24 cellular contexts compared by ENCODE assay signal in the genomic region with DNA sequence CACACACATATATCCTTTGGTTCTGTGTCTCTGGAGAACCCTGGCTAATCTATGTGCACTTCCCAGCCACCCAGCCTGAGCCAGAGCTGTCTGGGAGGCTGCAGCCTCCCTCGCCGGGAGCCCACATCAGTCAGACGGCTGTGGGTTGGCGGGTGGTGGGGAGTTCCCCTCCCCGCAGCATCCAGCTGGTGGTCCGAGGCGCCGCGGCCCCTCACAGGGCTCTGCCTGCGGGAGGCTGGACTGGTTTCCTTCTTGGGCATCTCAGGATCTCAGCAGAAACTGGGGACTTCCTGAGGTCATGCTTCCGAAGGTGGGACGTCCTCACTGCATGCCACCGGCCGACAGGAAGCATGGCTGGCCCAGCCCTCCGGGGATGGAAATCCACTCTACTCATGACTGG. TPM values are rescaled to one million over a fixed set of nuclear protein-coding genes. Genes with fewer than 3 reads are reported as not detected.
DNase-seq lines count a peak whose midpoint lies in the region; ATAC-seq and TF ChIP-seq lines count a peak whose summit lies in the region.
"Had no signal": no experiment of that assay in that cellular context is flagged by ENCODE, and none has a peak within 500 bp of the region (broad histone marks: within the 10 kb centered on the region; RNA-seq: fewer than 3 reads in every experiment).

No MANE protein-coding gene starts in this region.

- no peak overlapping the region for H3K27ac ChIP-seq in CD4-positive, alpha-beta memory T cell (ENCODE audit: low read depth, low read length)
- H3K27ac ChIP-seq in WERI-Rb-1, result peak overlapping the region; percentile 95
- H3K27ac ChIP-seq: 22Rv1, coronary artery, HL-60, prostate gland, thyroid gland had no signal

- ATAC-seq in HG03439 (IDR thresholded peaks at IDR 0.05; ENCODE audit: unreplicated experiment), result no peak
- ATAC-seq: K562 had no signal

- H3K9me3 Mint-ChIP-seq in CD4-positive, alpha-beta memory T cell, result peaks cover 0 to 9% (median 2%) of the 10 kb centered on the region in 8 donors

- peak overlapping the region in 6 of 8 donors; percentile 20 to 82 (median 48) for H3K4me3 Mint-ChIP-seq in CD4-positive, alpha-beta memory T cell
- H3K4me3 Mint-ChIP-seq: brain, H9 had no signal

- H3K27me3 Mint-ChIP-seq in CD4-positive, alpha-beta memory T cell, result peaks cover 36 to 54% of the 10 kb centered on the region in 2 donors

- peaks cover 8 to 23% (median 17%) of the 10 kb centered on the region in 4 donors for H3K4me1 Mint-ChIP-seq in CD4-positive, alpha-beta memory T cell

- peaks cover 22% of the 10 kb centered on the region for H3K4me1 ChIP-seq in CD4-positive, alpha-beta memory T cell (ENCODE audit: insufficient read depth, low read length)
- H3K4me1 ChIP-seq: prostate gland, thyroid gland had no signal

- no peak for TF ChIP-seq CTCF in WERI-Rb-1 (IDR thresholded peaks at IDR 0.05; ENCODE audit: low read depth, low read length)

- peak overlapping the region in 1 of 7 donors; percentile 68 for H3K27ac Mint-ChIP-seq in CD4-positive, alpha-beta memory T cell
- H3K27ac Mint-ChIP-seq: brain had no signal

- H3K36me3 ChIP-seq in CD4-positive, alpha-beta memory T cell (ENCODE audit: insufficient read depth, low read length), result no peaks in the 10 kb centered on the region
- H3K36me3 ChIP-seq in WERI-Rb-1, result no peaks in the 10 kb centered on the region
- H3K36me3 ChIP-seq: BE2C, prostate gland, thyroid gland had no signal

- intact Hi-C loops in CD4-positive, alpha-beta memory T cell (cut with micrococcal nuclease), result no loop called here

- peaks cover 0 to 4% of the 10 kb centered on the region in 2 donors for H3K36me3 Mint-ChIP-seq in CD4-positive, alpha-beta memory T cell
- H3K36me3 Mint-ChIP-seq: brain had no signal

- peaks cover 9% of the 10 kb centered on the region for H3K27me3 ChIP-seq in CD4-positive, alpha-beta memory T cell (ENCODE audit: insufficient read depth, low read length)
- H3K27me3 ChIP-seq in WERI-Rb-1 (ENCODE audit: insufficient read depth, low read depth, severe bottlenecking), result no peaks in the 10 kb centered on the region

- DNase-seq in DMS 273 (lab: John Stamatoyannopoulos, UW; ENCODE audit: unreplicated experiment), result peak; percentile 59
- no peak for DNase-seq in DMS 273 treated with DMSO at 0.1 percent for 48 hours (lab: John Stamatoyannopoulos, UW)
- no peak for DNase-seq in CD4-positive, alpha-beta memory T cell
- no peak for DNase-seq in WERI-Rb-1
- peak; percentile 36 for DNase-seq in left kidney (ENCODE audit: low read depth, low spot score)
- no peak for DNase-seq in A172 (ENCODE audit: low spot score)
- DNase-seq in dedifferentiated amniotic fluid mesenchymal stem cell (ENCODE audit: extremely low spot score), result no peak
- DNase-seq: BE2C, DMS53, foreskin fibroblast, H9, hypothalamus, NCI-H2029, thyroid gland had no signal

- peaks cover 0 to 4% of the 10 kb centered on the region in 2 donors for H3K9me3 ChIP-seq in CD4-positive, alpha-beta memory T cell (ENCODE audit: control insufficient read depth in 1 of 2, low read length in 2 of 2)
- H3K9me3 ChIP-seq in WERI-Rb-1 (ENCODE audit: severe bottlenecking), result peaks cover 7% of the 10 kb centered on the region
- H3K9me3 ChIP-seq: BE2C, prostate gland, thyroid gland had no signal

- H3K4me3 ChIP-seq in CD4-positive, alpha-beta memory T cell (ENCODE audit: low read length in 2 of 2), result no peak overlapping the region
- H3K4me3 ChIP-seq in WERI-Rb-1 (ENCODE audit: low read depth, low read length), result no peak overlapping the region
- H3K4me3 ChIP-seq: coronary artery, K562, prostate gland, smooth muscle cell, thyroid gland had no signal

- CTCF ChIA-PET in CD4-positive, alpha-beta memory T cell (lab: Charles Lee; ENCODE audit: partially characterized antibody), result interaction anchor here (1.1 kb wide), 1 partner anchor 12 kb away, joined by 3 read pairs; no protein-coding TSS in a partner anchor

- POLR2A ChIA-PET in CD4-positive, alpha-beta memory T cell (lab: Charles Lee; ENCODE audit: partially characterized antibody), result no interaction called here

RNA-seq across cellular contexts. Expression of gene PSMG3, which starts 22.0 kb away (rescaled TPM):
- 10 to 100 TPM; 19.3 to 22.2 TPM for total RNA-seq in CD4-positive, alpha-beta memory T cell
- polyA plus RNA-seq in CD4-positive, alpha-beta memory T cell, result 10 to 100 TPM; 39.7 to 50.2 TPM
- total RNA-seq in A172 (2014; rRNA removed; shearing (Covaris generic)), result 91.0 and 138 TPM in 2 replicates

RNA-seq across cellular contexts. Expression of gene TMEM184A, which starts 35.9 kb away (rescaled TPM):
- not detected for total RNA-seq in CD4-positive, alpha-beta memory T cell
- not detected for polyA plus RNA-seq in CD4-positive, alpha-beta memory T cell
- total RNA-seq in A172 (2014; rRNA removed; shearing (Covaris generic)), result 2.7 and 3.6 TPM in 2 replicates
- total RNA-seq: T-helper 1 cell treated with Interleukin-12 subunit alpha and Interleukin-12 subunit beta and Interleukin-4 antibody, amounts not matched to agents 30 ng/mL and 1 ng/mL, for 36 hours had no signal
- polyA plus RNA-seq: neural cell had no signal

Comparison
In these comparisons a context has a peak if more than half of its experiments do, and no peak if none do; other contexts are left out.
1. DNase-seq: peak in DMS 273 (single experiment) and left kidney (single experiment); none in DMS 273 treated with DMSO at 0.1 percent for 48 hours (single experiment), CD4-positive, alpha-beta memory T cell (0 of 5), WERI-Rb-1 (single experiment), A172 (single experiment) and dedifferentiated amniotic fluid mesenchymal stem cell (single experiment).